ENCODE assay signal across 8 cellular contexts in genomic region chr19:55484571-55485438, GRCh38. TPM values are rescaled to one million over a fixed set of nuclear protein-coding genes. Genes with fewer than 3 reads are reported as not detected.
DNase-seq lines count a peak whose midpoint lies in the region; ATAC-seq, FAIRE-seq and TF ChIP-seq lines count a peak whose summit lies in the region.

A gene with protein sequence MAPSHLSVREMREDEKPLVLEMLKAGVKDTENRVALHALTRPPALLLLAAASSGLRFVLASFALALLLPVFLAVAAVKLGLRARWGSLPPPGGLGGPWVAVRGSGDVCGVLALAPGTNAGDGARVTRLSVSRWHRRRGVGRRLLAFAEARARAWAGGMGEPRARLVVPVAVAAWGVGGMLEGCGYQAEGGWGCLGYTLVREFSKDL (plus strand): TSS chr19:55485188. CDS start chr19:55485709, 521 bp downstream.

- peak within 1 kb of the TSS; percentile 97 for H3K9ac ChIP-seq in HCT116 (ENCODE audit: low read length)

- H3K36me3 ChIP-seq in HCT116 (ENCODE audit: control insufficient read depth in 1 of 2, insufficient read depth in 2 of 2, low read length in 2 of 2) (no peaks in the 10 kb centered on the region), lung (ENCODE audit: control insufficient read depth in 2 of 2, insufficient read depth in 2 of 2, low read length in 2 of 2) (peaks cover 0 to 26% of the 10 kb centered on the region in 2 donors)

- H3K27me3 ChIP-seq in HCT116 (ENCODE audit: insufficient read depth, low read length) (no peaks in the 10 kb centered on the region), lung (ENCODE audit: control insufficient read depth, insufficient read depth) (no peaks in the 10 kb centered on the region)

- no TSS peak for BruUV-seq in HCT116 (replicated peaks; lab: Mats Ljungman, UMichigan)

- peak within 1 kb of the TSS; percentile 97 for H3K4me2 ChIP-seq in HCT116 (ENCODE audit: low read length)

- intact Hi-C loops in HCT116 (cut with micrococcal nuclease): no loop called here

- H4K20me1 ChIP-seq in HCT116 (ENCODE audit: insufficient read depth): no peaks in the 10 kb centered on the region

- no peak within 1 kb of the TSS for H2AFZ ChIP-seq in HCT116 (ENCODE audit: low read depth, low read length, poor library complexity, severe bottlenecking)

- DNase-seq in D721Med (ENCODE audit: insufficient read length, low spot score) (peak; percentile 98), HCT116 (ENCODE audit: low read depth, low spot score) (no peak), NCI-H345 (lab: John Stamatoyannopoulos, UW) (peak; percentile 67), ecto neural progenitor cell (ENCODE audit: low spot score) (peak; percentile 94), lung (ENCODE audit: low spot score) (no peak), COLO829 (ENCODE audit: low spot score) (no peak)
- DNase-seq in activated CD4-positive, alpha-beta T cell treated with anti-CD3 and anti-CD28 coated beads, Interleukin-2, amount 50 U/mL, for 4 hours: peak; percentile 28 to 41
- peak; percentile 51 for DNase-seq in stimulated activated CD8-positive, alpha-beta memory T cell treated with anti-CD3 and anti-CD28 coated beads, Interleukin-15, amount 100 ng/mL, for 24 hours (ENCODE audit: low read depth)

- ATAC-seq in HCT116 (peak; percentile 75), lung (ENCODE audit: insufficient read depth, low FRiP score) (no peak)

- peak within 1 kb of the TSS; percentile 85 for H3K27ac ChIP-seq in HCT116 (ENCODE audit: low read depth, low read length)
- H3K27ac ChIP-seq in lung (ENCODE audit: low read depth in 1 of 2, low read length in 1 of 2): peak within 1 kb of the TSS; percentile 77 to 81

- H3K4me1 ChIP-seq in HCT116 (ENCODE audit: control insufficient read depth in 1 of 2, insufficient read depth in 2 of 2, low read length in 2 of 2) (peaks cover 10 to 34% of the 10 kb centered on the region in 2 experiments; a peak in 3 of 4 replicates), lung (ENCODE audit: control insufficient read depth in 2 of 2, insufficient read depth in 2 of 2, low read length in 2 of 2) (peaks cover 4 to 5% of the 10 kb centered on the region in 2 donors)

- CTCF ChIA-PET in HCT116 (lab: Charles Lee): interaction anchor here (0.9 kb wide), 1 partner anchor 19 kb away, joined by 4 read pairs; no protein-coding TSS in a partner anchor

- WGBS in lung, 2 donors: 3% methylated on average over 74 to 80 of the region's 80 CpGs

- no peak for FAIRE-seq in D721Med (lab: Jason Lieb, UNC)

- TF ChIP-seq RAD21 in HCT116 (IDR thresholded peaks at IDR 0.05; ENCODE audit: low read depth): no peak

- peak within 1 kb of the TSS; percentile 79 to 80 for H3K4me3 ChIP-seq in HCT116 (replicated peaks in 1 of 2; ENCODE audit: low read depth in 1 of 2, low read length in 2 of 2)
- peak within 1 kb of the TSS; percentile 51 for H3K4me3 ChIP-seq in lung

- H3K9me2 ChIP-seq in HCT116 (ENCODE audit: insufficient read depth): no peaks in the 10 kb centered on the region

- POLR2A ChIA-PET in HCT116 (lab: Charles Lee): interaction anchor here (0.7 to 1.3 kb wide), 4 partner anchors 8 to 138 kb away, joined by 3 to 8 read pairs (median 5); partner anchors contain the start of gene ZNF628

- TF ChIP-seq CTCF in D721Med (IDR thresholded peaks at IDR 0.05; ENCODE audit: insufficient read depth, missing control alignments): no peak
- no peak for TF ChIP-seq CTCF in HCT116 (IDR thresholded peaks at IDR 0.05 in 2 of 3, conservative IDR thresholded peaks at IDR 0.05 in 1 of 3; ENCODE audit: borderline replicate concordance in 1 of 3, insufficient read depth in 1 of 3, low read depth in 2 of 3, low read length in 2 of 3)
- TF ChIP-seq CTCF in lung (IDR thresholded peaks at IDR 0.05; ENCODE audit: control extremely low read depth, extremely low read depth): no peak

- no peak for TF ChIP-seq POLR2A in HCT116 (IDR thresholded peaks at IDR 0.05; ENCODE audit: borderline replicate concordance, extremely low read depth, insufficient read depth, insufficient read length)

- RAD21 ChIA-PET in HCT116 (lab: Charles Lee; ENCODE audit: low non-redundant PET in 1 of 2, low total read pairs in 2 of 2, uncharacterized antibody in 2 of 2, unreplicated experiment in 2 of 2): no interaction called here

- peaks cover 7% of the 10 kb centered on the region; the same call in 1 of the 2 replicates for H3K79me2 ChIP-seq in HCT116 (ENCODE audit: insufficient read depth, low read length)

- H3K9me3 ChIP-seq in HCT116 (ENCODE audit: control insufficient read depth in 1 of 2, insufficient read depth in 1 of 2, low read depth in 1 of 2, low read length in 2 of 2) (no peaks in the 10 kb centered on the region), lung (ENCODE audit: control insufficient read depth in 2 of 2, insufficient read depth in 1 of 2, low read length in 1 of 2) (no peaks in the 10 kb centered on the region)

TF ChIP-seq in HCT116, 20 proteins besides CTCF, POLR2A, EP300 and RAD21:
- TF ChIP-seq POLR2AphosphoS5 (IDR thresholded peaks at IDR 0.05; ENCODE audit: low read depth, low read length) (peak; percentile 63), SP1 (IDR thresholded peaks at IDR 0.05; ENCODE audit: low read depth) (no peak)

RNA-seq across cellular contexts. Expression of the gene that starts here (rescaled TPM):
- 55.3 TPM for total RNA-seq in HCT116 (2021; ENCODE audit: unreplicated experiment)
- 39.0 and 45.6 TPM in 2 replicates for polyA plus RNA-seq in HCT116 (2012)
- 10 to 100 TPM; 17.7 to 43.9 TPM for total RNA-seq in lung
- 10 to 100 TPM; 22.6 to 46.2 TPM for polyA plus RNA-seq in lung

Comparison
In these comparisons a context has a peak if more than half of its experiments do, and no peak if none do; other contexts are left out.
1. DNase-seq: peak in D721Med (single experiment), NCI-H345 (single experiment), activated CD4-positive, alpha-beta T cell treated with anti-CD3 and anti-CD28 coated beads, Interleukin-2, amount 50 U/mL, for 4 hours (2 of 2), ecto neural progenitor cell (single experiment) and stimulated activated CD8-positive, alpha-beta memory T cell treated with anti-CD3 and anti-CD28 coated beads, Interleukin-15, amount 100 ng/mL, for 24 hours (single experiment); none in HCT116 (single experiment), lung (single experiment) and COLO829 (single experiment).